In the genomic region with DNA sequence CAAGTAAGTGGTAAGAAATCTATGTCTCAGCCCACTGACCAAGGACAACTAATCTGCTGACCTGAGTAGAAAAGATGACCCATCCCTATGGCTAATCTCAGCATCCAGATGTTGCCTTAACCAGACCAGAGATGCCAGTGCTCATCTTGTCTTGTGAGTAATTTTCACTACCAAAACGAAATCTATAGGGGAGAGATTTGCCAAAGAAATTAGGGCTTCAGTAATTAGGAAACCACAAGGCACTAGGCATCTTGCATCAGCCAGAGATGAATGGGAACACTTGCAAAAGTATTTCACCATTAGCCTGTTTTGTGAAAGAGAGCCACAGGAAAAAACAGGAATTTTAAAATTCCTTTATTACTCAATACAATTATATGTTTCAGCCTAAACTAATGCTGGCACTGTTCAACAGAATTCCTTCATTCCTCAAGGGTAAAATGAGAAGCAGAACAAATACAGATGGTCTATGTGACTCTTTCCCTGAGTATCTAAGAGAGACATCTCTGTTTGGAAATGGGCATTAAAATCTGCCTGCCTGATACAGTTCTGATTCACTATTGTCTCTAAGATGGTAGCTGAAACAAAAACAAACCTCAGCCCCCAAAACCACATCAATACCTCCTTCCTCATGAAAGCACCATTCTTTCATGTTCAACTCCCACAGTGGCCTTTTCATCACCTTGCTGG, we compare ENCODE assay signal across 11 cellular contexts.
A peak's percentile ranks its signal among the peaks of the same experiment; 100 is the strongest.
DNase-seq lines count a peak whose midpoint lies in the region; ATAC-seq and TF ChIP-seq lines count a peak whose summit lies in the region.
"Had no signal": no experiment of that assay in that cellular context is flagged by ENCODE, and none has a peak within 500 bp of the region (broad histone marks: within the 10 kb centered on the region; RNA-seq: fewer than 3 reads in every experiment).

No MANE protein-coding gene starts in this region.

- DNase-seq in activated CD4-positive, CD25-positive, alpha-beta regulatory T cell (lab: John Stamatoyannopoulos, UW) = no peak
- peak; percentile 87 for DNase-seq in astrocyte of the spinal cord (ENCODE audit: low read depth, low spot score)
- DNase-seq in sciatic nerve (ENCODE audit: low spot score) = no peak
- DNase-seq in COLO668 (lab: John Stamatoyannopoulos, UW; ENCODE audit: unreplicated experiment) = no peak
- no peak for DNase-seq in C1 segment of cervical spinal cord (lab: John Stamatoyannopoulos, UW)
- DNase-seq: ACHN, kidney, NCI-H510A treated with DMSO at 0.1 percent for 48 hours had no signal

- ATAC-seq in activated CD4-positive, CD25-positive, alpha-beta regulatory T cell treated with anti-CD3 and anti-CD28 coated beads, Interleukin-2, amount 50 U/mL, for 24 hours = peak; percentile 44 to 59
- peak; percentile 54 for ATAC-seq in HG03103 (IDR thresholded peaks at IDR 0.05; ENCODE audit: low read depth, unreplicated experiment)
- peak; percentile 87 for ATAC-seq in sciatic nerve
- no peak for ATAC-seq in HG03196 (IDR thresholded peaks at IDR 0.05; ENCODE audit: unreplicated experiment)

- no peak for TF ChIP-seq CTCF in astrocyte of the spinal cord (IDR thresholded peaks at IDR 0.05; ENCODE audit: low read depth, low read length)

- in situ Hi-C loops in astrocyte of the spinal cord (cut with HindIII; ENCODE audit: low sequenced_read_pairs) = no loop called here

- H3K4me3 ChIP-seq in astrocyte of the spinal cord (ENCODE audit: low read depth, low read length) = no peak overlapping the region

- intact Hi-C loops in sciatic nerve (cut with DNase I) = no loop called here
